ENCODE assay signal across 8 cellular contexts in genomic region chr4:174418640-174419039, GRCh38.
"Had no signal": no experiment of that assay in that cellular context is flagged by ENCODE, and none has a peak within 500 bp of the region (broad histone marks: within the 10 kb centered on the region; RNA-seq: fewer than 3 reads in every experiment).

No MANE protein-coding gene starts in this region.

- H3K9ac ChIP-seq: GM23248 had no signal

- H2AFZ ChIP-seq: GM23248 had no signal

- DNase-seq: GM23248, GOT3, H7, HFFc6, KG1 had no signal

- H3K4me3 ChIP-seq: GM23248, HAP-1 had no signal

- ATAC-seq: HCT116 had no signal

- H3K36me3 ChIP-seq: HAP-1 had no signal

- H3K9me3 ChIP-seq: HAP-1 had no signal

- H3K27ac ChIP-seq: GM23248, HL-60 had no signal
